Comparison of ENCODE assay signal across 19 cellular contexts in genomic region chr7:11737723-11738122, GRCh38.
DNase-seq lines count a peak whose midpoint lies in the region; ATAC-seq and TF ChIP-seq lines count a peak whose summit lies in the region.
"Had no signal": no experiment of that assay in that cellular context is flagged by ENCODE, and none has a peak within 500 bp of the region (broad histone marks: within the 10 kb centered on the region; RNA-seq: fewer than 3 reads in every experiment).

No MANE protein-coding gene starts in this region.

- no peak for TF ChIP-seq CTCF in choroid plexus epithelial cell (conservative IDR thresholded peaks at IDR 0.05; ENCODE audit: low read depth, low read length)
- no peak for TF ChIP-seq CTCF in testis (IDR thresholded peaks at IDR 0.05)

- no peak for ATAC-seq in GM18517 (IDR thresholded peaks at IDR 0.05; ENCODE audit: unreplicated experiment)

- no peaks in the 10 kb centered on the region for H3K9me3 ChIP-seq in testis
- H3K9me3 ChIP-seq: Caco-2, SK-N-SH had no signal

- H3K36me3 ChIP-seq in testis (ENCODE audit: low read depth, missing control alignments): no peaks in the 10 kb centered on the region

- H3K4me1 ChIP-seq in testis: no peaks in the 10 kb centered on the region
- H3K4me1 ChIP-seq: Caco-2 had no signal

- no peaks in the 10 kb centered on the region for H3K27me3 ChIP-seq in testis

- H3K27ac ChIP-seq in testis: no peak overlapping the region

- no peak for TF ChIP-seq POLR2A in testis (IDR thresholded peaks at IDR 0.05)

- intact Hi-C loops in testis (cut with DNase I; ENCODE audit: low total_unique reads): no loop called here

- DNase-seq in DMS53 treated with DMSO at 0.1 percent for 48 hours (lab: John Stamatoyannopoulos, UW; ENCODE audit: unreplicated experiment) (peak; percentile 26), NCI-H460 (ENCODE audit: extremely low read depth, low read depth) (peak; percentile 2), choroid plexus epithelial cell (ENCODE audit: low read depth) (peak; percentile 31), fibroblast of peridontal ligament (ENCODE audit: extremely low read depth) (peak; percentile 39), testis (no peak), NCI-H1105 (lab: John Stamatoyannopoulos, UW) (no peak)
- DNase-seq in activated T-cell treated with anti-CD3 and anti-CD28 coated beads, Interleukin-2, amount 50 U/mL, for 48 hours: no peak
- DNase-seq: Caco-2; CD4-positive, alpha-beta T cell; DMS153; EL; NCI-H1092; NCI-H146; NCI-H2081 treated with DMSO at 0.1 percent for 48 hours; NCI-H446 treated with DMSO at 0.1 percent for 48 hours; NK-92 treated with Interleukin-12 subunit alpha and Interleukin-12 subunit beta, amount 100 ng/mL, for 24 hours; SHP77 treated with DMSO at 0.1 percent for 48 hours; SK-N-SH had no signal

- H3K4me3 ChIP-seq in choroid plexus epithelial cell (ENCODE audit: low read depth, low read length): no peak overlapping the region
- no peak overlapping the region for H3K4me3 ChIP-seq in testis

Comparison
In these comparisons a context has a peak if more than half of its experiments do, and no peak if none do; other contexts are left out.
1. DNase-seq: peak in DMS53 treated with DMSO at 0.1 percent for 48 hours (single experiment), NCI-H460 (single experiment), choroid plexus epithelial cell (single experiment) and fibroblast of peridontal ligament (single experiment); none in activated T-cell treated with anti-CD3 and anti-CD28 coated beads, Interleukin-2, amount 50 U/mL, for 48 hours (0 of 2), testis (single experiment) and NCI-H1105 (single experiment).